ENCODE assay signal across 17 cellular contexts in the genomic region with DNA sequence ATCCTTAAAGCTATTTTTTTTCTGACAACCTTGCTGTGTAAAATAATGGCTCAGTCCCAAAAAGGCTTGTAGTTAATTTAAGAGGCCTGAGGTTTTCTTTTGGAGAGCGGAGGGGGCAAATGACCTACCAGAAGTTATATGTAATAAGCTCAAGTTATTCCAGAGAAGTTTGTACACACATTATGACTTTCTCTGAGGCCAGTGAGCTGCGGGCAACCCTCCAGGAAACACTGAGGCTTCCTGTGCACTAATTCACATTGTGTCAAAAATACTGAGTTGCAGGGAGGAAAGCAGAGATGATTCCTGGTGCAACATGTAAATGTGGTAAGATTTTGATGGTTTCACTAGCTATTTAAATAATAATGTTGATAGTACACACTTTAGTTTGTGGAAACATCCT.
A peak's percentile ranks its signal among the peaks of the same experiment; 100 is the strongest.
DNase-seq lines count a peak whose midpoint lies in the region; ATAC-seq and TF ChIP-seq lines count a peak whose summit lies in the region.
"Had no signal": no experiment of that assay in that cellular context is flagged by ENCODE, and none has a peak within 500 bp of the region (broad histone marks: within the 10 kb centered on the region; RNA-seq: fewer than 3 reads in every experiment).

No MANE protein-coding gene starts in this region.

- intact Hi-C loops in cardiac septum (cut with DNase I) (no loop called here), left cardiac atrium (cut with DNase I) (no loop called here)

- H3K27ac ChIP-seq in foreskin keratinocyte: no peak overlapping the region
- H3K27ac ChIP-seq: ascending aorta had no signal

- ATAC-seq in left cardiac atrium (no peak), foreskin keratinocyte (no peak), GM21576 (IDR thresholded peaks at IDR 0.05; ENCODE audit: unreplicated experiment) (no peak)

- H3K27me3 ChIP-seq in foreskin keratinocyte: no peaks in the 10 kb centered on the region
- H3K27me3 ChIP-seq: ascending aorta, esophagus squamous epithelium, uterus had no signal

- H3K4me1 ChIP-seq in foreskin keratinocyte: no peaks in the 10 kb centered on the region

- DNase-seq in cardiac septum (ENCODE audit: low spot score) (peak; percentile 60), left cardiac atrium (no peak), dermis blood vessel endothelial cell (peak; percentile 47), lung microvascular endothelial cell (ENCODE audit: low read depth in 2 of 2) (peak; percentile 33 to 57), foreskin keratinocyte (no peak), iPS-NIHi11 (ENCODE audit: low spot score) (no peak), NCI-H2081 (lab: John Stamatoyannopoulos, UW) (no peak)
- DNase-seq: activated B cell treated with CpG ODN at 0.5 μM for 24 hours; EL; esophagus squamous epithelium; GOT3; NCI-H1092 treated with DMSO at 0.1 percent for 48 hours; NCI-H2171; NK-92 treated with Interleukin-12 subunit alpha and Interleukin-12 subunit beta, amount 100 ng/mL, for 24 hours had no signal

- no peak for TF ChIP-seq CTCF in foreskin keratinocyte (conservative IDR thresholded peaks at IDR 0.05)

Comparison
In these comparisons a context has a peak if more than half of its experiments do, and no peak if none do; other contexts are left out.
1. DNase-seq: peak in cardiac septum (single experiment), dermis blood vessel endothelial cell (single experiment) and lung microvascular endothelial cell (2 of 2); none in left cardiac atrium (single experiment), foreskin keratinocyte (0 of 2), iPS-NIHi11 (single experiment) and NCI-H2081 (0 of 2).